ENCODE assay signal across 1 cellular context in genomic region chr5:132824426-132824825, GRCh38.
TF ChIP-seq lines count a peak whose summit lies in the region.

No MANE protein-coding gene starts in this region.

TF ChIP-seq in HepG2, 621 proteins besides CTCF, POLR2A, EP300 and RAD21:
- no peak for TF ChIP-seq ZNF264 (CRISPR knock-in tag; IDR thresholded peaks at IDR 0.05)
- no peak for TF ChIP-seq ZNF251 (CRISPR knock-in tag; IDR thresholded peaks at IDR 0.05)
- TF ChIP-seq, protein P1, sequence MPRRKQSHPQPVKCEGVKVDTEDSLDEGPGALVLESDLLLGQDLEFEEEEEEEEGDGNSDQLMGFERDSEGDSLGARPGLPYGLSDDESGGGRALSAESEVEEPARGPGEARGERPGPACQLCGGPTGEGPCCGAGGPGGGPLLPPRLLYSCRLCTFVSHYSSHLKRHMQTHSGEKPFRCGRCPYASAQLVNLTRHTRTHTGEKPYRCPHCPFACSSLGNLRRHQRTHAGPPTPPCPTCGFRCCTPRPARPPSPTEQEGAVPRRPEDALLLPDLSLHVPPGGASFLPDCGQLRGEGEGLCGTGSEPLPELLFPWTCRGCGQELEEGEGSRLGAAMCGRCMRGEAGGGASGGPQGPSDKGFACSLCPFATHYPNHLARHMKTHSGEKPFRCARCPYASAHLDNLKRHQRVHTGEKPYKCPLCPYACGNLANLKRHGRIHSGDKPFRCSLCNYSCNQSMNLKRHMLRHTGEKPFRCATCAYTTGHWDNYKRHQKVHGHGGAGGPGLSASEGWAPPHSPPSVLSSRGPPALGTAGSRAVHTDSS (CRISPR knock-in tag; conservative IDR thresholded peaks at IDR 0.05), result no peak
- TF ChIP-seq AKNA (CRISPR knock-in tag; IDR thresholded peaks at IDR 0.05; ENCODE audit: borderline replicate concordance), result no peak
- TF ChIP-seq KLF15 (CRISPR knock-in tag; IDR thresholded peaks at IDR 0.05; ENCODE audit: borderline replicate concordance), result no peak
- no peak for TF ChIP-seq HMGA1 (CRISPR knock-in tag; conservative IDR thresholded peaks at IDR 0.05)
- no peak for TF ChIP-seq AGO1 (IDR thresholded peaks at IDR 0.05; ENCODE audit: low read depth, low read length, poor library complexity, severe bottlenecking)
- TF ChIP-seq ZFP36L2 (CRISPR knock-in tag; IDR thresholded peaks at IDR 0.05), result no peak
